In the genomic region with DNA sequence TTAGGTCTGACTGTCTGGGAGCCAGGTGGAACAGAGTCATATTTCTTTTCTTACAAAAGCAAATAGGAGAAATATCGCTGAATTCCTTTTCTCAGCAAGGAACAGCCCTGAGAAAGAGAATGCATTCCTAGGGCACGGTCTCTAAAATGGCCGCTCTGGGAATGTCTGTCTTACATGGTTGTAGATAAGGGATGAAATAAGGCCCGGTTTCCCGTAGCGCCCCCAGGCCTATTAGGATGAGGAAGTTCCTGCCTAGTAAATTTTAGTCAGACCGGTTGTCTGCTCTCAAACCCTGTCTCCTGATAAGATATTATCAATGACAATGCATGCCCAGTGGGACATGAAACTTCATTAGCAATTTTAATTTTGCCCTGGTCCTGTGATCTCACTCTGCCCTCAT, we compare ENCODE assay signal across 5 cellular contexts. TPM values are rescaled to one million over a fixed set of nuclear protein-coding genes. Genes with fewer than 3 reads are reported as not detected.
"Had no signal": no experiment of that assay in that cellular context is flagged by ENCODE, and none has a peak within 500 bp of the region (broad histone marks: within the 10 kb centered on the region; RNA-seq: fewer than 3 reads in every experiment).

No MANE protein-coding gene starts in this region.

RNA-seq across cellular contexts. Expression of a gene that starts 54.0 kb away (rescaled TPM):
- total RNA-seq: MCF 10A, NCI-H460, SJCRH30, SK-MEL-5, T-cell had no signal
